Comparison of ENCODE assay signal across 7 cellular contexts in genomic region chr4:113447695-113448265, GRCh38.
DNase-seq lines count a peak whose midpoint lies in the region; ATAC-seq and TF ChIP-seq lines count a peak whose summit lies in the region.

No MANE protein-coding gene starts in this region.

- TF ChIP-seq POLR2A in adrenal gland (IDR thresholded peaks at IDR 0.05) = no peak

- ATAC-seq in GM19023 (IDR thresholded peaks at IDR 0.05; ENCODE audit: unreplicated experiment) = peak; percentile 65
- peak; percentile 46 for ATAC-seq in GM21619 (IDR thresholded peaks at IDR 0.05; ENCODE audit: unreplicated experiment)
- no peak for ATAC-seq in HG03460 (IDR thresholded peaks at IDR 0.05; ENCODE audit: unreplicated experiment)

- DNase-seq in adrenal gland (peak in 5 of 7 donors; percentile 27 to 66 (median 39)), NCI-H2029 (lab: John Stamatoyannopoulos, UW) (no peak), NCI-H226 (no peak)
- peak; percentile 48 for DNase-seq in stimulated activated CD4-positive, alpha-beta T cell treated with anti-CD3 and anti-CD28 coated beads, Interleukin-15, amount 100 ng/mL, for 24 hours

- no peaks in the 10 kb centered on the region for H3K27me3 ChIP-seq in adrenal gland

- TF ChIP-seq CTCF in adrenal gland (IDR thresholded peaks at IDR 0.05) = no peak

- H3K9me3 ChIP-seq in adrenal gland (replicated peaks in 1 of 3) = no peaks in the 10 kb centered on the region

- peak overlapping the region in 3 of 5 donors; percentile 20 to 61 (median 33) for H3K27ac ChIP-seq in adrenal gland

- 5 to 23% (median 20%) methylated on average over 5 of the region's 5 CpGs for WGBS in adrenal gland, 4 donors

- intact Hi-C loops in adrenal gland (cut with DNase I) = no loop called here

- H3K4me1 ChIP-seq in adrenal gland (replicated peaks in 1 of 2) = peaks cover 7 to 46% of the 10 kb centered on the region in 2 donors

- H3K36me3 ChIP-seq in adrenal gland (replicated peaks in 1 of 2) = no peaks in the 10 kb centered on the region

- peak overlapping the region in 1 of 4 donors; percentile 42 for H3K4me3 ChIP-seq in adrenal gland

Comparison
In these comparisons a context has a peak if more than half of its experiments do, and no peak if none do; other contexts are left out.
1. DNase-seq: peak in adrenal gland (5 of 7) and stimulated activated CD4-positive, alpha-beta T cell treated with anti-CD3 and anti-CD28 coated beads, Interleukin-15, amount 100 ng/mL, for 24 hours (single experiment); none in NCI-H2029 (single experiment) and NCI-H226 (single experiment).